Comparison of ENCODE assay signal across 9 cellular contexts in the genomic region with DNA sequence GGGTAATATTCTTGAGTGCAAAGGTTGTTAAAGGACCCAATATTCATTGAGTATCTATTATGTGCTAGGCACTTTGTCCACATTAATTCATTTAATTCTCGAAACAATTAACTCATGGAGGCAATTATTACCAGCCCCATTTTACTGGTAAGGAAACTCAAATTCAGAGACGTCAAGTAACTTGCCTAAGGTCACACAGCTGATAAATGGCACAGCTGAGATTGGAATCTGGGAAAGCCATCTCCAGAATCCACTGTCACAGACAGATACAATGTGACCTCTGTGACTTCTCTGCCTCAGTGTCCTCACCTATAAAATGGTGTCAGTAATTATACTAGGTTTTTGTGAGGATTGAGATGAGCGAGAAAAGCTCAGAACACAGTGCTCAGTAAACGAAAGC.
"Had no signal": no experiment of that assay in that cellular context is flagged by ENCODE, and none has a peak within 500 bp of the region (broad histone marks: within the 10 kb centered on the region; RNA-seq: fewer than 3 reads in every experiment).

No MANE protein-coding gene starts in this region.

- DNase-seq: GM23248, GOT3, H7, H9, HCEC 1CT, HFFc6 had no signal

- ATAC-seq: GM23338, HCT116 had no signal

- H3K9ac ChIP-seq: GM23248 had no signal

- H3K27ac ChIP-seq: GM23248 had no signal

- FAIRE-seq: H54 had no signal

- H2AFZ ChIP-seq: GM23248 had no signal

- H3K4me2 ChIP-seq: GM23338 had no signal

- H3K4me3 ChIP-seq: GM23248, GM23338 had no signal
